In genomic region chr22:31926969-31927368, GRCh38 we compare ENCODE assay signal across 15 cellular contexts. TPM values are rescaled to one million over a fixed set of nuclear protein-coding genes. Genes with fewer than 3 reads are reported as not detected.
A peak's percentile ranks its signal among the peaks of the same experiment; 100 is the strongest.
DNase-seq lines count a peak whose midpoint lies in the region; ATAC-seq, FAIRE-seq and TF ChIP-seq lines count a peak whose summit lies in the region.
"Had no signal": no experiment of that assay in that cellular context is flagged by ENCODE, and none has a peak within 500 bp of the region (broad histone marks: within the 10 kb centered on the region; RNA-seq: fewer than 3 reads in every experiment).

No MANE protein-coding gene starts in this region.

- peaks cover 5% of the 10 kb centered on the region; the same call in 1 of the 2 replicates for H3K23me2 ChIP-seq in H1 (ENCODE audit: low read depth, low read length)

- TF ChIP-seq RAD21 in H1 (IDR thresholded peaks at IDR 0.05 in 1 of 2, conservative IDR thresholded peaks at IDR 0.05 in 1 of 2; ENCODE audit: low read depth in 2 of 2, low read length in 2 of 2): no peak

- no peak for TF ChIP-seq POLR2A in H1 (IDR thresholded peaks at IDR 0.05; ENCODE audit: control extremely low read depth in 1 of 2, low read depth in 2 of 2, low read length in 2 of 2)

- no peak overlapping the region for H2AK5ac ChIP-seq in H1 (ENCODE audit: low read depth, low read length)

- no peak for TF ChIP-seq EP300 in H1 (IDR thresholded peaks at IDR 0.05; ENCODE audit: borderline replicate concordance in 1 of 2, low read depth in 2 of 2, low read length in 2 of 2)

- H2BK120ac ChIP-seq in H1 (replicated peaks; ENCODE audit: low read depth, low read length): no peak overlapping the region

- H3K56ac ChIP-seq in H1 (replicated peaks; ENCODE audit: insufficient read length, low read depth, low read length): no peak overlapping the region

- no peak overlapping the region for H4K5ac ChIP-seq in H1 (ENCODE audit: insufficient read length, low read depth, low read length)

- H2BK15ac ChIP-seq in H1 (ENCODE audit: low read length): no peak overlapping the region

- H2AFZ ChIP-seq in H1 (ENCODE audit: low read length): no peak overlapping the region
- H2AFZ ChIP-seq: parathyroid adenoma had no signal

- POLR2A ChIA-PET in RWPE1 (lab: Yijun Ruan, JAX; ENCODE audit: low non-redundant PET) (no interaction called here), H1 (lab: Charles Lee; ENCODE audit: partially characterized antibody) (interaction anchor here (1.0 to 1.3 kb wide), 3 partner anchors 11 to 19 kb away, joined by 3 to 5 read pairs (median 4); no protein-coding TSS in a partner anchor)

- H3K4me1 ChIP-seq in H1 (replicated peaks in 1 of 4; ENCODE audit: control insufficient read depth in 3 of 4, insufficient read depth in 4 of 4, low read length in 3 of 4): peaks cover 0 to 2% (median 0%) of the 10 kb centered on the region in 4 experiments; a peak in 1 of 7 replicates
- H3K4me1 ChIP-seq: parathyroid adenoma had no signal

- no peak overlapping the region for H4K91ac ChIP-seq in H1 (replicated peaks; ENCODE audit: insufficient read length, low read length)

- no peaks in the 10 kb centered on the region for H3K36me3 ChIP-seq in H1 (ENCODE audit: control insufficient read depth in 2 of 4, insufficient read depth in 4 of 4, low read length in 3 of 4)
- H3K36me3 ChIP-seq: heart left ventricle had no signal

- H3K18ac ChIP-seq in H1 (ENCODE audit: extremely low read depth, low read length): no peak overlapping the region

- DNase-seq in NCI-H2227 (lab: John Stamatoyannopoulos, UW; ENCODE audit: unreplicated experiment): peak; percentile 48
- DNase-seq in NCI-H2227 treated with DMSO at 0.1 percent for 48 hours (lab: John Stamatoyannopoulos, UW): no peak
- DNase-seq in RWPE1 (ENCODE audit: low spot score): peak; percentile 51
- DNase-seq in H1 (ENCODE audit: low read depth in 1 of 2, low spot score in 2 of 2): peak in 1 of 2 experiments; percentile 53
- peak in 47 of 56 donors; percentile 11 to 93 (median 69) for DNase-seq in nucleus accumbens (lab: John Stamatoyannopoulos, UW)
- no peak for DNase-seq in GDM1 (lab: John Stamatoyannopoulos, UW)
- DNase-seq: activated CD4-positive, alpha-beta T cell treated with anti-CD3 and anti-CD28 coated beads for 1 hour; activated T-cell treated with anti-CD3 and anti-CD28 coated beads, Interleukin-2, amount 50 U/mL, for 48 hours; heart left ventricle; mesenchymal stem cell; stimulated activated CD4-positive, alpha-beta T cell treated with anti-CD3 and anti-CD28 coated beads, Interleukin-1b, Interleukin-23, amount 100 ng/mL, for 48 hours had no signal

- H3K27ac ChIP-seq in RWPE1 (no peak overlapping the region), H1 (ENCODE audit: low read depth, low read length) (no peak overlapping the region)
- H3K27ac ChIP-seq: heart left ventricle, HL-60, parathyroid adenoma had no signal

- no peaks in the 10 kb centered on the region for H4K20me1 ChIP-seq in H1 (replicated peaks in 1 of 2; ENCODE audit: control insufficient read depth in 1 of 2, insufficient read depth in 2 of 2, low read length in 2 of 2)

- no peak overlapping the region for H3K14ac ChIP-seq in H1 (ENCODE audit: insufficient read length)

- ATAC-seq in HG02610 (IDR thresholded peaks at IDR 0.05; ENCODE audit: unreplicated experiment) (no peak), HG03095 (IDR thresholded peaks at IDR 0.05; ENCODE audit: unreplicated experiment) (no peak)
- ATAC-seq: heart left ventricle had no signal

- no peaks in the 10 kb centered on the region for H3K79me2 ChIP-seq in H1 (ENCODE audit: control insufficient read depth in 1 of 2, insufficient read depth in 2 of 2, low read length in 2 of 2)
- H3K79me2 ChIP-seq: parathyroid adenoma had no signal

- H3K4ac ChIP-seq in H1 (replicated peaks; ENCODE audit: insufficient read length, low read depth, low read length): no peak overlapping the region

- H3K9ac ChIP-seq in H1 (replicated peaks in 1 of 4; ENCODE audit: extremely low read depth in 1 of 4, low read depth in 3 of 4, low read length in 3 of 4): no peak overlapping the region
- H3K9ac ChIP-seq: parathyroid adenoma had no signal

- no peak overlapping the region; the same call in 1 of the 2 replicates for H4K8ac ChIP-seq in H1 (ENCODE audit: extremely low read depth, insufficient read depth, low read length)

- TF ChIP-seq CTCF in RWPE1 (conservative IDR thresholded peaks at IDR 0.05; ENCODE audit: low read depth) (no peak), H1 (IDR thresholded peaks at IDR 0.05; ENCODE audit: control extremely low read depth in 1 of 3, insufficient read depth in 1 of 3, low read depth in 1 of 3, low read length in 3 of 3) (no peak)

- H3K9me3 ChIP-seq in H1 (ENCODE audit: insufficient read depth in 2 of 2, low read depth in 1 of 2, low read length in 1 of 2): no peaks in the 10 kb centered on the region
- H3K9me3 ChIP-seq: heart left ventricle had no signal

- no peaks in the 10 kb centered on the region for H3K27me3 ChIP-seq in H1 (replicated peaks in 1 of 4; ENCODE audit: control insufficient read depth in 3 of 4, extremely low read depth in 1 of 4, insufficient read depth in 3 of 4, low read length in 3 of 4)
- H3K27me3 ChIP-seq: heart left ventricle had no signal

- FAIRE-seq in H1 (lab: Jason Lieb, UNC): peak; percentile 80

- H2BK5ac ChIP-seq in H1 (ENCODE audit: low read depth, low read length): no peak overlapping the region

- no peak overlapping the region for H2BK20ac ChIP-seq in H1 (ENCODE audit: low read length)

- H3K79me1 ChIP-seq in H1 (ENCODE audit: low read depth, low read length): no peaks in the 10 kb centered on the region

- H3K4me3 ChIP-seq in H1 (ENCODE audit: extremely low read depth in 1 of 4, insufficient read depth in 2 of 4, low read depth in 3 of 4, low read length in 4 of 4): no peak overlapping the region
- H3K4me3 ChIP-seq: heart left ventricle had no signal

- no peak overlapping the region for H3K4me2 ChIP-seq in H1 (ENCODE audit: insufficient read depth in 1 of 2, low read depth in 2 of 2, low read length in 2 of 2)

- H3K23ac ChIP-seq in H1 (ENCODE audit: insufficient read length): no peak overlapping the region

- no peak overlapping the region for H2BK12ac ChIP-seq in H1 (ENCODE audit: low read depth, low read length)

- CTCF ChIA-PET in RWPE1 (lab: Yijun Ruan, JAX): no interaction called here
- CTCF ChIA-PET in H1 (lab: Charles Lee; ENCODE audit: partially characterized antibody): interaction anchor here (0.7 to 1.4 kb wide), 4 partner anchors 9 to 272 kb away, joined by 3 to 9 read pairs (median 4); partner anchors contain the start of gene YWHAH

TF ChIP-seq in H1, 55 proteins besides CTCF, POLR2A, EP300 and RAD21:
- TF ChIP-seq SP2 (IDR thresholded peaks at IDR 0.05; ENCODE audit: low read length) (no peak), RFX5 (IDR thresholded peaks at IDR 0.05; ENCODE audit: borderline replicate concordance, low read depth, low read length) (peak; percentile 84)

RNA-seq across cellular contexts. Expression of gene YWHAH, which starts 17.4 kb away (rescaled TPM):
- total RNA-seq in H1 (2021; fragmentation: NEBNext Ultra II Directional; extraction: Animal tissue kit (Norgen Biotek cat#: 25700)): 247 and 248 TPM in 2 replicates
- 118 and 146 TPM in 2 replicates for polyA plus RNA-seq in H1 (2011; rRNA removed)
- polyA plus RNA-seq in H1 (2011; cell fraction: cytosol; rRNA removed): 153 TPM
- polyA plus RNA-seq in H1 (2011; cell fraction: nucleus; rRNA removed): 79.3 TPM
- polyA plus RNA-seq in H1 (2012, experiment 1 of 2): 196 to 243 TPM (median 207 TPM) in 4 replicates
- polyA plus RNA-seq in H1 (2012, experiment 2 of 2): 105 TPM
- 137 TPM for polyA plus RNA-seq in H1 (2013, experiment 1 of 2)
- polyA plus RNA-seq in H1 (2013, experiment 2 of 2): 144 TPM
- 70.2 and 81.8 TPM in 2 replicates for polyA minus RNA-seq in H1 (2011; rRNA and poly(A)+ RNA removed)
- 59.7 TPM for polyA minus RNA-seq in H1 (2011; cell fraction: cytosol; rRNA and poly(A)+ RNA removed)
- 41.3 TPM for polyA minus RNA-seq in H1 (2011; cell fraction: nucleus; rRNA and poly(A)+ RNA removed)

Comparison
In these comparisons a context has a peak if more than half of its experiments do, and no peak if none do; other contexts are left out.
1. DNase-seq: peak in NCI-H2227 (single experiment), RWPE1 (single experiment) and nucleus accumbens (47 of 56); none in NCI-H2227 treated with DMSO at 0.1 percent for 48 hours (single experiment) and GDM1 (single experiment).